In the genomic region with DNA sequence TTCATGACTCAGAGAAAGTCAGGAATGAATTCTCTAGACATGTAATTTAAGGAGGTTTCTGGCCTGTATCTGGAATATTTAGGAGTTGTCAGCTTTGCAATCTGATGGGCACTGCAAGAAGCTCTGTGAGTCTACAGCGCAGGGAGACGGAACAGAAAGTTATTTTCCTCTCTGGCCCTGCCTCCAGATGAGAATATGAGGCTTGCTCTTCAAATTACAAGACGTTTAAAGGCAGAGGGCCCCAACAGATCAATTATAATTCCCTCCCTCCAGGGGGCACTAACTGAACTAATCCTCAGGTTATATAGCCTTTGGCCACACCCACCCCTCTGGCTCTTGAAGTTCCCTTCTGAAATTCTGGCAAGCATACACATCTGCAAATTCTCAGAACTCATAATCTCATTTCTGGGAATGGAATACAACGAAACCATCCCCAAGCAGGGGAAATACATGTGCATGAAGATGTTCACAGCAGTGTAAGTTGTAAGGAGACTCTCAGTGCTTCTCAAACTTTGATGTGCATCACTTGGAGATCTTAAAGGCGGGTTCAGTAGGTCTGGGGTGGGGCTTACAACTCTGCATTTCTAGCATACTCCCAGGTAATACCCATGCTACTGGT, we compare ENCODE assay signal across 8 cellular contexts.
DNase-seq lines count a peak whose midpoint lies in the region; ATAC-seq and TF ChIP-seq lines count a peak whose summit lies in the region.

No MANE protein-coding gene starts in this region.

- POLR2A ChIA-PET in OCI-LY7 (lab: Charles Lee): interaction anchor here (1.2 to 9.8 kb wide), 5 partner anchors 10 to 405 kb away, joined by 3 to 136 read pairs (median 4); partner anchors contain the start of gene ADAMTS6

- ATAC-seq in GM18505 (IDR thresholded peaks at IDR 0.05; ENCODE audit: unreplicated experiment) (peak; percentile 67), HG02943 (IDR thresholded peaks at IDR 0.05; ENCODE audit: low read depth, unreplicated experiment) (peak; percentile 82)

- intact Hi-C loops in OCI-LY7 (cut with micrococcal nuclease; ENCODE audit: unreplicated experiment): loop anchor here (2.0 to 10.0 kb wide), 2 partner anchors 406 to 1068 kb away; partner anchors contain the start of gene SREK1

- CTCF ChIA-PET in OCI-LY7 (lab: Charles Lee; ENCODE audit: unreplicated experiment): interaction anchor here (0.8 kb wide), 1 partner anchor 11 kb away, joined by 3 read pairs; no protein-coding TSS in a partner anchor

- H4K20me1 ChIP-seq in OCI-LY7 (ENCODE audit: insufficient read depth, low read length): no peaks in the 10 kb centered on the region
- no peaks in the 10 kb centered on the region for H4K20me1 ChIP-seq in hepatocyte (ENCODE audit: insufficient read depth, poor library complexity, severe bottlenecking)

- peak overlapping the region; percentile 53 for H3K4me2 ChIP-seq in OCI-LY7 (ENCODE audit: low read length)
- H3K4me2 ChIP-seq in hepatocyte: peak overlapping the region; percentile 19

- TF ChIP-seq CTCF in OCI-LY7 (conservative IDR thresholded peaks at IDR 0.05; ENCODE audit: low read length) (peak; percentile 84), hepatocyte (IDR thresholded peaks at IDR 0.05; ENCODE audit: poor library complexity) (peak; percentile 23)

- H3K4me1 ChIP-seq in OCI-LY7 (ENCODE audit: insufficient read depth, low read length, poor library complexity, severe bottlenecking) (peaks cover 71% of the 10 kb centered on the region), hepatocyte (ENCODE audit: insufficient read depth) (no peaks in the 10 kb centered on the region)

- WGBS in hepatocyte (ENCODE audit: low lambda C conversion rate, missing lambda C conversion rate): 61% methylated on average over 5 of the region's 5 CpGs

- BruUV-seq in OCI-LY7 (replicated peaks; lab: Mats Ljungman, UMichigan): no TSS peak

- no peak for TF ChIP-seq POLR2A in GM18505 (IDR thresholded peaks at IDR 0.05; ENCODE audit: borderline replicate concordance, extremely low read depth, insufficient read depth, insufficient read length)

- H2AFZ ChIP-seq in OCI-LY7 (ENCODE audit: low read length) (peak overlapping the region; percentile 60; the same call in 1 of the 2 replicates), hepatocyte (no peak overlapping the region)

- peak; percentile 75 for DNase-seq in A172 (ENCODE audit: low spot score)
- peak; percentile 94 for DNase-seq in OCI-LY7 (ENCODE audit: low spot score)
- DNase-seq in activated T-helper 9 cell treated with anti-CD3 and anti-CD28 coated beads, Interleukin-2, amount 50 U/mL, for 16 hours (ENCODE audit: low read depth): peak; percentile 22
- DNase-seq in hepatocyte (ENCODE audit: low spot score): peak; percentile 63
- peak; percentile 31 for DNase-seq in stimulated activated CD8-positive, alpha-beta memory T cell treated with anti-CD3 and anti-CD28 coated beads, Interleukin-12 subunit alpha, Interleukin-12 subunit beta, amount 100 ng/mL, for 24 hours (ENCODE audit: extremely low read depth)
- no peak for DNase-seq in NK-92 treated with Interleukin-12 subunit alpha and Interleukin-12 subunit beta, amount 100 ng/mL, for 24 hours (lab: John Stamatoyannopoulos, UW)

- H3K4me3 ChIP-seq in OCI-LY7 (ENCODE audit: low read depth, low read length, poor library complexity, severe bottlenecking) (peak overlapping the region; percentile 10), hepatocyte (no peak overlapping the region)

- no peaks in the 10 kb centered on the region for H3K79me2 ChIP-seq in OCI-LY7 (ENCODE audit: insufficient read depth, low read depth, low read length)
- no peaks in the 10 kb centered on the region for H3K79me2 ChIP-seq in hepatocyte

- no peaks in the 10 kb centered on the region for H3K36me3 ChIP-seq in OCI-LY7 (ENCODE audit: insufficient read depth, low read length)
- no peaks in the 10 kb centered on the region for H3K36me3 ChIP-seq in hepatocyte (replicated peaks; ENCODE audit: insufficient read depth, low read depth)

- H3K27me3 ChIP-seq in hepatocyte: no peaks in the 10 kb centered on the region

- H3K9me3 ChIP-seq in OCI-LY7 (ENCODE audit: low read length) (no peaks in the 10 kb centered on the region), hepatocyte (ENCODE audit: low read depth) (no peaks in the 10 kb centered on the region)

- H3K27ac ChIP-seq in OCI-LY7 (ENCODE audit: low read depth, low read length, poor library complexity, severe bottlenecking) (peak overlapping the region; percentile 64), hepatocyte (peak overlapping the region; percentile 65)

- no peaks in the 10 kb centered on the region for H3K9me2 ChIP-seq in OCI-LY7 (ENCODE audit: insufficient read depth, low read length)
- no peaks in the 10 kb centered on the region for H3K9me2 ChIP-seq in hepatocyte (replicated peaks; ENCODE audit: insufficient read depth)
